22 cellular contexts compared by ENCODE assay signal in genomic region chr11:64461081-64461480, GRCh38.
DNase-seq lines count a peak whose midpoint lies in the region; ATAC-seq and TF ChIP-seq lines count a peak whose summit lies in the region.
"Had no signal": no experiment of that assay in that cellular context is flagged by ENCODE, and none has a peak within 500 bp of the region (broad histone marks: within the 10 kb centered on the region; RNA-seq: fewer than 3 reads in every experiment).

No MANE protein-coding gene starts in this region.

- DNase-seq in cardiac septum (ENCODE audit: low spot score) (peak; percentile 14), left ventricle myocardium inferior (no peak), islet precursor cell (peak; percentile 35), posterior vena cava (ENCODE audit: low spot score) (peak; percentile 19), spleen (peak; percentile 7), G401 (ENCODE audit: low spot score) (no peak), globus pallidus (ENCODE audit: low spot score) (no peak)
- DNase-seq: 8988T; ACHN; AML-193; BE2C; Calu3; CD4-positive, alpha-beta memory T cell; COR-L47; DMS53; DMS79 treated with DMSO at 0.1 percent for 48 hours; GOT3; HFFc6 had no signal

- no peak for TF ChIP-seq CTCF in left ventricle myocardium inferior (IDR thresholded peaks at IDR 0.05; ENCODE audit: borderline replicate concordance)
- TF ChIP-seq CTCF in spleen (IDR thresholded peaks at IDR 0.05 in 8 of 11, conservative IDR thresholded peaks at IDR 0.05 in 3 of 11): no peak

- no peaks in the 10 kb centered on the region for H3K4me1 ChIP-seq in left ventricle myocardium inferior
- no peaks in the 10 kb centered on the region for H3K4me1 ChIP-seq in spleen
- H3K4me1 ChIP-seq: A549, BE2C, HAP-1 had no signal

- TF ChIP-seq POLR2A in spleen (IDR thresholded peaks at IDR 0.05): no peak

- H3K4me3 ChIP-seq in left ventricle myocardium inferior (no peak overlapping the region), spleen (no peak overlapping the region)
- H3K4me3 ChIP-seq: A549; BLaER1 treated with 17β-estradiol and CSF1 and Interleukin-3, amounts not matched to agents 10 nM and 100 nM; HAP-1 had no signal

- no peak overlapping the region for H3K27ac ChIP-seq in left ventricle myocardium inferior (replicated peaks)
- no peak overlapping the region for H3K27ac ChIP-seq in spleen
- H3K27ac ChIP-seq: A549; BLaER1 treated with 17β-estradiol and CSF1 and Interleukin-3, amounts not matched to agents 10 nM and 100 nM had no signal

- H3K36me3 ChIP-seq in left ventricle myocardium inferior: no peaks in the 10 kb centered on the region
- no peaks in the 10 kb centered on the region for H3K36me3 ChIP-seq in spleen
- H3K36me3 ChIP-seq: BE2C; BLaER1 treated with 17β-estradiol and CSF1 and Interleukin-3, amounts not matched to agents 10 nM and 100 nM; HAP-1 had no signal

- no peak for ATAC-seq in HG02852 (IDR thresholded peaks at IDR 0.05; ENCODE audit: unreplicated experiment)
- ATAC-seq: A549 had no signal

- intact Hi-C loops in cardiac septum (cut with DNase I): no loop called here
- intact Hi-C loops in left ventricle myocardium inferior (cut with micrococcal nuclease): no loop called here
- intact Hi-C loops in posterior vena cava (cut with DNase I): no loop called here
- intact Hi-C loops in spleen (cut with DNase I; ENCODE audit: low total_unique reads): no loop called here

- H3K9me3 ChIP-seq in left ventricle myocardium inferior (replicated peaks) (no peaks in the 10 kb centered on the region), spleen (no peaks in the 10 kb centered on the region)
- H3K9me3 ChIP-seq: A549; BE2C; BLaER1 treated with 17β-estradiol and CSF1 and Interleukin-3, amounts not matched to agents 10 nM and 100 nM; HAP-1 had no signal

- in situ Hi-C loops in G401 (cut with HindIII; ENCODE audit: low sequenced_read_pairs): no loop called here

- 79 to 93% (median 89%) methylated on average over 3 of the region's 3 CpGs for WGBS in spleen, 5 donors

- H3K27me3 ChIP-seq in left ventricle myocardium inferior (ENCODE audit: low read depth) (peaks cover 49% of the 10 kb centered on the region), spleen (replicated peaks in 1 of 7) (peaks cover 0 to 6% (median 0%) of the 10 kb centered on the region in 7 donors)
- H3K27me3 ChIP-seq: BE2C; BLaER1 treated with 17β-estradiol and CSF1 and Interleukin-3, amounts not matched to agents 10 nM and 100 nM had no signal

Comparison
In these comparisons a context has a peak if more than half of its experiments do, and no peak if none do; other contexts are left out.
1. DNase-seq: peak in cardiac septum (single experiment), islet precursor cell (single experiment), posterior vena cava (single experiment) and spleen (single experiment); none in left ventricle myocardium inferior (single experiment), G401 (single experiment) and globus pallidus (single experiment).